In the genomic region with DNA sequence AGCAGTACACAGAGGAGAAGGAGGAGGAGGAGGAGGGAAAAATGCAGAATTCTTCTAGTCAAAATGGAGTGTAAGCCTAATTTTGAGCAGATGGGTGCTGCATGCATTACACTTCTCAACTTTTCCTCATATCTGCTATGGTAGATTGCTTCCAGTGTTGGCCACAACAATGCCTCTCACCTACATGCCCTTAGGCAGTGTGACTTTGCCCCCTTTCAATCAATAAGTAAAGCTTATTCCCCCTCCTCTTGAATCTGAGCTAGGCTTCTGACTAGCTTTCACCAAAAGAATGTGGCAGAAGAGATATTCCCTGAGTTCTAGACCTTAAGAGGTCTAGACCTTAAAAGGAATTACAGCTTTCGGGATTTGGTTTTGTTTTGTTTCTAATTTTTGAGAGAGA, we compare ENCODE assay signal across 16 cellular contexts. TPM values are rescaled to one million over a fixed set of nuclear protein-coding genes. Genes with fewer than 3 reads are reported as not detected.
DNase-seq lines count a peak whose midpoint lies in the region; ATAC-seq and TF ChIP-seq lines count a peak whose summit lies in the region.
"Had no signal": no experiment of that assay in that cellular context is flagged by ENCODE, and none has a peak within 500 bp of the region (broad histone marks: within the 10 kb centered on the region; RNA-seq: fewer than 3 reads in every experiment).

No MANE protein-coding gene starts in this region.

- no peak for ATAC-seq in DND-41 (ENCODE audit: insufficient read depth, low read depth)
- no peak for ATAC-seq in GM23338
- ATAC-seq in HG02938 (IDR thresholded peaks at IDR 0.05; ENCODE audit: unreplicated experiment): no peak
- no peak for ATAC-seq in GM21737 (IDR thresholded peaks at IDR 0.05; ENCODE audit: unreplicated experiment)
- ATAC-seq in GM21447 (IDR thresholded peaks at IDR 0.05; ENCODE audit: unreplicated experiment): no peak
- ATAC-seq: A549; CD8-positive, alpha-beta T cell; HCT116 had no signal

- no peaks in the 10 kb centered on the region for H3K27me3 ChIP-seq in DND-41 (ENCODE audit: insufficient read depth, low read length, poor library complexity)
- no peaks in the 10 kb centered on the region for H3K27me3 ChIP-seq in GM23338 (ENCODE audit: insufficient read depth)
- peaks cover 2% of the 10 kb centered on the region for H3K27me3 ChIP-seq in osteoblast (ENCODE audit: insufficient read depth, low read length)

- H4K20me1 ChIP-seq in DND-41 (ENCODE audit: insufficient read depth, low read length): no peaks in the 10 kb centered on the region
- H4K20me1 ChIP-seq in GM23338 (replicated peaks; ENCODE audit: insufficient read depth): peaks cover 8% of the 10 kb centered on the region
- H4K20me1 ChIP-seq in osteoblast (ENCODE audit: insufficient read depth, low read length): no peaks in the 10 kb centered on the region

- H3K4me1 Mint-ChIP-seq in GM23338 (peaks cover 16% of the 10 kb centered on the region), nephron (peaks cover 15% of the 10 kb centered on the region)

- H3K9ac ChIP-seq in DND-41 (ENCODE audit: low read depth, low read length): no peak overlapping the region

- H3K27ac ChIP-seq in DND-41 (ENCODE audit: low read length) (no peak overlapping the region), GM23338 (ENCODE audit: low read depth) (no peak overlapping the region), osteoblast (ENCODE audit: low read depth, low read length) (no peak overlapping the region)
- H3K27ac ChIP-seq: A549 had no signal

- H3K79me2 ChIP-seq in DND-41 (ENCODE audit: insufficient read depth, low read length): peaks cover 19% of the 10 kb centered on the region
- H3K79me2 ChIP-seq in GM23338 (replicated peaks; ENCODE audit: insufficient read depth): peaks cover 18% of the 10 kb centered on the region
- H3K79me2 ChIP-seq in osteoblast (ENCODE audit: insufficient read depth, low read length): peaks cover 18% of the 10 kb centered on the region

- H3K27ac Mint-ChIP-seq in GM23338: no peak overlapping the region
- peak overlapping the region in 2 of 3 experiments; percentile 43 to 61 for H3K27ac Mint-ChIP-seq in nephron
- H3K27ac Mint-ChIP-seq: CD8-positive, alpha-beta T cell had no signal

- H3K36me3 ChIP-seq in DND-41 (ENCODE audit: insufficient read depth, low read length): peaks cover 7% of the 10 kb centered on the region
- H3K36me3 ChIP-seq in GM23338 (ENCODE audit: insufficient read depth): no peaks in the 10 kb centered on the region
- no peaks in the 10 kb centered on the region for H3K36me3 ChIP-seq in osteoblast (ENCODE audit: insufficient read depth, low read length)

- H3K4me3 ChIP-seq in DND-41 (ENCODE audit: low read depth in 1 of 2, low read length in 2 of 2): no peak overlapping the region
- H3K4me3 ChIP-seq in GM23338: no peak overlapping the region
- H3K4me3 ChIP-seq in osteoblast (ENCODE audit: insufficient read depth, low read length): no peak overlapping the region
- H3K4me3 ChIP-seq: A549 had no signal

- H3K4me1 ChIP-seq in DND-41 (ENCODE audit: insufficient read depth, low read length) (peaks cover 18% of the 10 kb centered on the region), GM23338 (ENCODE audit: insufficient read depth) (peaks cover 29% of the 10 kb centered on the region), osteoblast (ENCODE audit: insufficient read depth, low read length) (peaks cover 15% of the 10 kb centered on the region)

- H2AFZ ChIP-seq in DND-41 (ENCODE audit: low read depth, low read length) (peak overlapping the region; percentile 8; the same call in 1 of the 2 replicates), GM23338 (no peak overlapping the region), osteoblast (ENCODE audit: low read length) (peak overlapping the region; percentile 19)

- TF ChIP-seq CTCF in DND-41 (IDR thresholded peaks at IDR 0.05; ENCODE audit: borderline replicate concordance, extremely low read depth, low read length, poor library complexity, severe bottlenecking) (no peak), GM23338 (conservative IDR thresholded peaks at IDR 0.05; ENCODE audit: low read depth in 2 of 2) (no peak), nephron (IDR thresholded peaks at IDR 0.05; ENCODE audit: unreplicated experiment in 3 of 3) (no peak), osteoblast (IDR thresholded peaks at IDR 0.05; ENCODE audit: extremely low read depth, low read depth, low read length) (no peak)

- H3K27me3 Mint-ChIP-seq in GM23338 (ENCODE audit: insufficient read depth, low read depth, poor library complexity) (peaks cover 12% of the 10 kb centered on the region), nephron (ENCODE audit: low read depth) (no peaks in the 10 kb centered on the region)

- DNase-seq in DND-41: no peak
- DNase-seq in GM23338 (ENCODE audit: low spot score): no peak
- DNase-seq in osteoblast (ENCODE audit: insufficient read length, low spot score, missing footprints): no peak
- DNase-seq: CD8-positive, alpha-beta T cell; COR-L47; DMS153; DMS79 treated with DMSO at 0.1 percent for 48 hours; GF-D8; KG1 had no signal

- no peaks in the 10 kb centered on the region for H3K9me2 ChIP-seq in GM23338 (ENCODE audit: insufficient read depth)

- H3K4me2 ChIP-seq in DND-41 (ENCODE audit: insufficient read depth, low read length) (no peak overlapping the region), GM23338 (0 out of 2 replicates have a peak overlapping the region, but pooled peaks have one; percentile 18), osteoblast (ENCODE audit: insufficient read depth, low read length) (no peak overlapping the region)
- H3K4me2 ChIP-seq: A549 had no signal

- peaks cover 6% of the 10 kb centered on the region for H3F3A ChIP-seq in GM23338 (replicated peaks; ENCODE audit: low read depth)

- H3K9me3 ChIP-seq in DND-41 (ENCODE audit: insufficient read depth, low read length, severe bottlenecking) (no peaks in the 10 kb centered on the region), osteoblast (ENCODE audit: low read depth, low read length) (no peaks in the 10 kb centered on the region)
- H3K9me3 ChIP-seq: A549 had no signal

- H3K36me3 Mint-ChIP-seq in GM23338 (ENCODE audit: low read depth): peaks cover 13% of the 10 kb centered on the region
- peaks cover 11% of the 10 kb centered on the region for H3K36me3 Mint-ChIP-seq in nephron (ENCODE audit: low read depth)

- H3K4me3 Mint-ChIP-seq in GM23338: no peak overlapping the region
- no peak overlapping the region for H3K4me3 Mint-ChIP-seq in nephron
- H3K4me3 Mint-ChIP-seq: CD14-positive monocyte; CD8-positive, alpha-beta T cell had no signal

- H3K9me3 Mint-ChIP-seq in GM23338 (peaks cover 10% of the 10 kb centered on the region; the same call in 2 of the 3 replicates), nephron (peaks cover 2% of the 10 kb centered on the region)

TF ChIP-seq in GM23338, 12 proteins besides CTCF, POLR2A, EP300 and RAD21:
- no peak for TF ChIP-seq REST (IDR thresholded peaks at IDR 0.05; ENCODE audit: unreplicated experiment)

RNA-seq across cellular contexts. Expression of gene METTL3, which starts 3.2 kb away (rescaled TPM):
- total RNA-seq in GM23338 (2014; rRNA removed; shearing (Covaris generic)): 125 and 140 TPM in 2 replicates
- polyA plus RNA-seq in GM23338 (2016; fragmentation: Nextera tagmentation; extraction: Ambion mirVana): 87.0 and 100 TPM in 2 replicates
- total RNA-seq in osteoblast: 30.4 and 30.9 TPM in 2 replicates

RNA-seq across cellular contexts. Expression of gene SALL2, which starts 11.8 kb away (rescaled TPM):
- 256 and 281 TPM in 2 replicates for total RNA-seq in GM23338 (2014; rRNA removed; shearing (Covaris generic))
- 121 TPM in 2 replicates for polyA plus RNA-seq in GM23338 (2016; fragmentation: Nextera tagmentation; extraction: Ambion mirVana)
- 2.9 and 3.3 TPM in 2 replicates for total RNA-seq in osteoblast
- polyA plus RNA-seq: CD14-positive monocyte had no signal

RNA-seq across cellular contexts. Expression of gene TOX4, which starts 37.3 kb away (rescaled TPM):
- 37.2 and 45.6 TPM in 2 replicates for total RNA-seq in GM23338 (2014; rRNA removed; shearing (Covaris generic))
- polyA plus RNA-seq in GM23338 (2016; fragmentation: Nextera tagmentation; extraction: Ambion mirVana): 67.1 and 72.8 TPM in 2 replicates
- 37.6 and 46.3 TPM in 2 replicates for total RNA-seq in osteoblast

RNA-seq across cellular contexts. Expression of gene RAB2B, which starts 37.6 kb away (rescaled TPM):
- 29.9 and 35.7 TPM in 2 replicates for total RNA-seq in GM23338 (2014; rRNA removed; shearing (Covaris generic))
- 11.7 and 12.9 TPM in 2 replicates for polyA plus RNA-seq in GM23338 (2016; fragmentation: Nextera tagmentation; extraction: Ambion mirVana)
- total RNA-seq in osteoblast: 25.0 and 27.4 TPM in 2 replicates

RNA-seq across cellular contexts. Expression of gene CHD8, which starts 58.4 kb away (rescaled TPM):
- 97.2 and 129 TPM in 2 replicates for total RNA-seq in GM23338 (2014; rRNA removed; shearing (Covaris generic))
- 95.5 and 96.2 TPM in 2 replicates for polyA plus RNA-seq in GM23338 (2016; fragmentation: Nextera tagmentation; extraction: Ambion mirVana)
- 55.4 and 66.3 TPM in 2 replicates for total RNA-seq in osteoblast

Comparison
In these comparisons a context has a peak if more than half of its experiments do, and no peak if none do; other contexts are left out.
1. RNA of gene SALL2, which starts 11.8 kb away (total RNA-seq): 256 to 281 TPM in GM23338; 2.9 to 3.3 TPM in osteoblast; every median in the first group is over 10 times any median in the second.